Comparison of ENCODE assay signal across 1 cellular context in genomic region chr13:51688937-51689336, GRCh38.
TF ChIP-seq lines count a peak whose summit lies in the region.

No MANE protein-coding gene starts in this region.

TF ChIP-seq in GM23338, 12 proteins besides CTCF, POLR2A, EP300 and RAD21:
- no peak for TF ChIP-seq ZNF462 (CRISPR knock-in tag; IDR thresholded peaks at IDR 0.05)
- TF ChIP-seq EZH2phosphoT487 (IDR thresholded peaks at IDR 0.05; ENCODE audit: unreplicated experiment) = no peak
- TF ChIP-seq ZNF331 (CRISPR knock-in tag; IDR thresholded peaks at IDR 0.05; ENCODE audit: low read depth) = no peak
- TF ChIP-seq JUNB (IDR thresholded peaks at IDR 0.05; ENCODE audit: unreplicated experiment) = no peak
- TF ChIP-seq EZH2 (IDR thresholded peaks at IDR 0.05; ENCODE audit: low read depth, unreplicated experiment) = no peak
- no peak for TF ChIP-seq ETS1 (IDR thresholded peaks at IDR 0.05)
- no peak for TF ChIP-seq STAT1 (IDR thresholded peaks at IDR 0.05; ENCODE audit: unreplicated experiment)
- TF ChIP-seq ZNF114 (CRISPR knock-in tag; IDR thresholded peaks at IDR 0.05) = no peak
